Comparison of ENCODE assay signal across 23 cellular contexts in the genomic region with DNA sequence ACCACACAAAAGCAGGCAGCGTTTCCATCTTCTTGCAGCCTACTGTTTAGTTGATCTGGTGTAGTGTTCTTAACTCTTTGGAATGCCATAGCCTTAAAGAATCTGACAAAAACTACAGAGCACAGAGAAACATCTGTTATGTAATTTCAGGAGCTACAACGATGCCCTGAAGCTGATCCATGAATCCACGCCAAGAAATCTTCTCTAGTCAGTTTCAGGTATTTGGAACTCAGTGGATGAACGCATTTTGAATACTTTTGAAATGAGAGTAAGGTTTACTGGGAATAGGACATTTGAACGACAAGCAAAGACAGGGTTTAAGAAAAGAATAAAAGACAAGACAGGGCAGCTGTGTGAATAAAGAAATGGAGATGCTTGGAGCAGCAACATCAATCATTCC. TPM values are rescaled to one million over a fixed set of nuclear protein-coding genes. Genes with fewer than 3 reads are reported as not detected.
DNase-seq lines count a peak whose midpoint lies in the region; ATAC-seq, FAIRE-seq and TF ChIP-seq lines count a peak whose summit lies in the region.
"Had no signal": no experiment of that assay in that cellular context is flagged by ENCODE, and none has a peak within 500 bp of the region (broad histone marks: within the 10 kb centered on the region; RNA-seq: fewer than 3 reads in every experiment).

No MANE protein-coding gene starts in this region.

- no peaks in the 10 kb centered on the region for H3K79me1 ChIP-seq in trophoblast cell (ENCODE audit: low read length)

- FAIRE-seq in GM12892 (lab: Jason Lieb, UNC), result no peak
- FAIRE-seq: A204.1, G401.6, GM19239, H54 had no signal

- H3K27me3 ChIP-seq in trophoblast cell (ENCODE audit: insufficient read depth, low read length), result no peaks in the 10 kb centered on the region
- H3K27me3 ChIP-seq: BLaER1 had no signal

- no peak for TF ChIP-seq CTCF in RWPE1 (conservative IDR thresholded peaks at IDR 0.05; ENCODE audit: low read depth)

- peaks cover 9% of the 10 kb centered on the region for H3K4me1 Mint-ChIP-seq in stimulated activated naive CD8-positive, alpha-beta T cell treated with anti-CD3 and anti-CD28 coated beads, Interleukin-15, Interleukin-2, amounts not matched to agents 100 ng/mL and 50 ng/mL, for 24 hours (ENCODE audit: low read depth)
- H3K4me1 Mint-ChIP-seq: B cell had no signal

- no peak overlapping the region for H4K91ac ChIP-seq in trophoblast cell (ENCODE audit: low read depth, low read length)

- H2BK12ac ChIP-seq in trophoblast cell (ENCODE audit: low read length), result no peak overlapping the region

- peak overlapping the region; percentile 4 for H3K27ac Mint-ChIP-seq in stimulated activated naive CD8-positive, alpha-beta T cell treated with anti-CD3 and anti-CD28 coated beads, Interleukin-15, Interleukin-2, amounts not matched to agents 100 ng/mL and 50 ng/mL, for 24 hours
- H3K27ac Mint-ChIP-seq: B cell; CD4-positive, CD25-positive, alpha-beta regulatory T cell; CD8-positive, alpha-beta T cell had no signal

- POLR2A ChIA-PET in RWPE1 (lab: Yijun Ruan, JAX; ENCODE audit: low non-redundant PET), result no interaction called here

- no peak overlapping the region for H3K23ac ChIP-seq in trophoblast cell (ENCODE audit: low read length)

- no peaks in the 10 kb centered on the region for H3K36me3 ChIP-seq in trophoblast cell (ENCODE audit: control insufficient read depth in 1 of 2, insufficient read depth in 2 of 2, low read length in 2 of 2)
- H3K36me3 ChIP-seq: BLaER1, HAP-1 had no signal

- H2BK5ac ChIP-seq in trophoblast cell (ENCODE audit: low read depth, low read length, poor library complexity), result no peak overlapping the region

- H3K27me3 Mint-ChIP-seq in stimulated activated naive CD8-positive, alpha-beta T cell treated with anti-CD3 and anti-CD28 coated beads, Interleukin-15, Interleukin-2, amounts not matched to agents 100 ng/mL and 50 ng/mL, for 24 hours, result no peaks in the 10 kb centered on the region
- H3K27me3 Mint-ChIP-seq: B cell; CD4-positive, CD25-positive, alpha-beta regulatory T cell had no signal

- H4K12ac ChIP-seq in trophoblast cell (ENCODE audit: low read depth, low read length), result no peak overlapping the region

- ATAC-seq in stimulated activated naive CD8-positive, alpha-beta T cell treated with anti-CD3 and anti-CD28 coated beads, Interleukin-15, Interleukin-2, amounts not matched to agents 100 U/mL and 50 U/mL, for 24 hours, result no peak
- ATAC-seq: CD8-positive, alpha-beta T cell had no signal

- WGBS in trophoblast cell (ENCODE audit: extremely low coverage, insufficient coverage, insufficient read length), result no CpG with 5 or more reads among the region's 5 CpGs

- no peak overlapping the region for H3K4me2 ChIP-seq in trophoblast cell (ENCODE audit: low read length)
- H3K4me2 ChIP-seq: BLaER1 had no signal

- no peak overlapping the region for H2AK5ac ChIP-seq in trophoblast cell (ENCODE audit: low read length)

- H3K4me3 Mint-ChIP-seq in stimulated activated naive CD8-positive, alpha-beta T cell treated with anti-CD3 and anti-CD28 coated beads, Interleukin-15, Interleukin-2, amounts not matched to agents 100 ng/mL and 50 ng/mL, for 24 hours, result no peak overlapping the region
- H3K4me3 Mint-ChIP-seq: B cell; CD4-positive, CD25-positive, alpha-beta regulatory T cell; CD8-positive, alpha-beta T cell had no signal

- no peak overlapping the region for H3K4me3 ChIP-seq in trophoblast cell (ENCODE audit: low read depth, low read length)
- H3K4me3 ChIP-seq: BLaER1, HAP-1 had no signal

- H3K9ac ChIP-seq in trophoblast cell (ENCODE audit: low read length), result no peak overlapping the region
- H3K9ac ChIP-seq: BLaER1 had no signal

- H3K27ac ChIP-seq in trophoblast cell (ENCODE audit: low read depth, low read length), result no peak overlapping the region
- no peak overlapping the region for H3K27ac ChIP-seq in RWPE1
- H3K27ac ChIP-seq: 22Rv1, BLaER1, C4-2B had no signal

- no peak overlapping the region for H3K14ac ChIP-seq in trophoblast cell (ENCODE audit: low read length)

- no peak overlapping the region for H4K8ac ChIP-seq in trophoblast cell (ENCODE audit: low read depth, low read length)

- no peaks in the 10 kb centered on the region for H3K79me2 ChIP-seq in trophoblast cell (ENCODE audit: control insufficient read depth, insufficient read depth, low read length, poor library complexity)

- no peak overlapping the region for H2AFZ ChIP-seq in trophoblast cell (ENCODE audit: insufficient read depth, low read length, poor library complexity)

- H3K4ac ChIP-seq in trophoblast cell (ENCODE audit: low read depth, low read length), result no peak overlapping the region

- H3K9me3 ChIP-seq in trophoblast cell (ENCODE audit: insufficient read depth, low read depth, low read length), result peaks cover 1% of the 10 kb centered on the region
- H3K9me3 ChIP-seq: BLaER1, Caco-2, HAP-1 had no signal

- H3K36me3 Mint-ChIP-seq in stimulated activated naive CD8-positive, alpha-beta T cell treated with anti-CD3 and anti-CD28 coated beads, Interleukin-15, Interleukin-2, amounts not matched to agents 100 ng/mL and 50 ng/mL, for 24 hours (ENCODE audit: low read depth), result no peaks in the 10 kb centered on the region

- peaks cover 0 to 4% of the 10 kb centered on the region in 2 experiments for H3K4me1 ChIP-seq in trophoblast cell (ENCODE audit: control insufficient read depth in 1 of 2, insufficient read depth in 2 of 2, low read length in 2 of 2)
- H3K4me1 ChIP-seq: BLaER1 had no signal

- CTCF ChIA-PET in RWPE1 (lab: Yijun Ruan, JAX), result interaction anchor here (0.8 kb wide), 1 partner anchor 49 kb away, joined by 4 read pairs; no protein-coding TSS in a partner anchor

- H3K18ac ChIP-seq in trophoblast cell (ENCODE audit: low read length), result no peak overlapping the region

- no peaks in the 10 kb centered on the region for H3K9me3 Mint-ChIP-seq in stimulated activated naive CD8-positive, alpha-beta T cell treated with anti-CD3 and anti-CD28 coated beads, Interleukin-15, Interleukin-2, amounts not matched to agents 100 ng/mL and 50 ng/mL, for 24 hours
- H3K9me3 Mint-ChIP-seq: CD4-positive, CD25-positive, alpha-beta regulatory T cell; CD8-positive, alpha-beta T cell had no signal

- DNase-seq in NCI-H2171 treated with DMSO at 0.1 percent for 48 hours (lab: John Stamatoyannopoulos, UW), result peak; percentile 10
- no peak for DNase-seq in NCI-H2171 (lab: John Stamatoyannopoulos, UW)
- DNase-seq in stimulated activated naive CD8-positive, alpha-beta T cell treated with anti-CD3 and anti-CD28 coated beads, Interleukin-15, Interleukin-2, amounts not matched to agents 100 U/mL and 50 U/mL, for 24 hours, result no peak
- DNase-seq in trophoblast cell, result peak; percentile 74 to 94
- DNase-seq in GM12892 (ENCODE audit: insufficient read length), result no peak
- no peak for DNase-seq in RWPE1 (ENCODE audit: low spot score)
- DNase-seq in NCI-H1417 (lab: John Stamatoyannopoulos, UW), result no peak
- DNase-seq: Caco-2; CD4-positive, CD25-positive, alpha-beta regulatory T cell; CD8-positive, alpha-beta T cell; DMS153; DND-41; GOT3 had no signal

- H2BK120ac ChIP-seq in trophoblast cell (ENCODE audit: insufficient read depth, low read length, poor library complexity), result no peak overlapping the region

- TF ChIP-seq POLR2A in GM12892 (IDR thresholded peaks at IDR 0.05; ENCODE audit: low read depth, low read length), result no peak

RNA-seq across cellular contexts. Expression of a gene that starts 17.8 kb away (rescaled TPM):
- 0.72 and 0.90 TPM in 2 replicates for polyA plus RNA-seq in trophoblast cell (2013)
- 1.2 TPM for polyA plus RNA-seq in GM12892 (2012; ENCODE audit: missing spikeins)

Comparison
In these comparisons a context has a peak if more than half of its experiments do, and no peak if none do; other contexts are left out.
1. DNase-seq: peak in NCI-H2171 treated with DMSO at 0.1 percent for 48 hours (single experiment) and trophoblast cell (2 of 2); none in NCI-H2171 (single experiment), stimulated activated naive CD8-positive, alpha-beta T cell treated with anti-CD3 and anti-CD28 coated beads, Interleukin-15, Interleukin-2, amounts not matched to agents 100 U/mL and 50 U/mL, for 24 hours (single experiment), GM12892 (single experiment), RWPE1 (single experiment) and NCI-H1417 (0 of 3).